8 cellular contexts compared by ENCODE assay signal in the genomic region with DNA sequence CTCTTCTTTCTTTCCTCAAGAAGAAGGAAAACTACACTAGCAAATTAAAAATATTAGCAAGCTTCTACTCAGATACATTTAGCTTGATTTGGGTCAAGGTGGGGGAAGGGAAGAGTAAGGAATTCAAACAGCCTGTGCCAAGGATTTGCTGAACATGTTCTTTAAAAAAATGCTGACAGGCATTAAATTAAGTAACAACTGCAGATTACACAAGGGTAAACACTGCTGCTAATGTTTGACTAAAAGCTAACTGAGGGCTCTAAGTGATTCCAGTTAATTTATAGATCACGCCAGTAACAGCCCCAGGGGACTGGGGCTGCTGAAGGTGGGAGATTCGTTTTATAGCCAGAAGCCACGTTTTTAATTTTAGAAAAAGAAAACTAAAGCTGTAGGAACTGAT.
DNase-seq lines count a peak whose midpoint lies in the region; ATAC-seq lines count a peak whose summit lies in the region.

No MANE protein-coding gene starts in this region.

- no peak overlapping the region for H3K4me3 Mint-ChIP-seq in activated CD4-positive, alpha-beta T cell treated with anti-CD3 and anti-CD28 coated beads, Interleukin-2, amount 10 ng/mL, durations not matched to agents 24 days and 14 days

- ATAC-seq in Right ventricle myocardium superior (ENCODE audit: poor library complexity) (peak; percentile 81), HG02610 (IDR thresholded peaks at IDR 0.05; ENCODE audit: unreplicated experiment) (no peak), HG02571 (IDR thresholded peaks at IDR 0.05; ENCODE audit: unreplicated experiment) (no peak), HG02798 (IDR thresholded peaks at IDR 0.05; ENCODE audit: poor library complexity, unreplicated experiment) (no peak)

- H3K27me3 Mint-ChIP-seq in activated CD4-positive, alpha-beta T cell treated with anti-CD3 and anti-CD28 coated beads, Interleukin-2, amount 10 ng/mL, durations not matched to agents 24 days and 14 days, result peaks cover 10% of the 10 kb centered on the region

- intact Hi-C loops in Right ventricle myocardium superior (cut with DNase I) (loop anchor here (10.0 kb wide), 3 partner anchors 137 to 537 kb away; no protein-coding TSS in a partner anchor), cardiac septum (cut with DNase I) (no loop called here)
- intact Hi-C loops in activated CD4-positive, alpha-beta T cell treated with anti-CD3 and anti-CD28 coated beads, Interleukin-2, amount 10 ng/mL, durations not matched to agents 24 days and 14 days (cut with micrococcal nuclease), result no loop called here

- DNase-seq in Right ventricle myocardium superior (no peak), cardiac septum (ENCODE audit: low spot score) (no peak), fibroblast of gingiva (ENCODE audit: low read depth) (peak; percentile 68), mucosa of gallbladder (ENCODE audit: low spot score) (peak; percentile 53)
- no peak for DNase-seq in activated CD4-positive, alpha-beta T cell treated with anti-CD3 and anti-CD28 coated beads, Interleukin-2, amount 10 ng/mL, durations not matched to agents 24 days and 14 days

- H3K9me3 Mint-ChIP-seq in activated CD4-positive, alpha-beta T cell treated with anti-CD3 and anti-CD28 coated beads, Interleukin-2, amount 10 ng/mL, durations not matched to agents 24 days and 14 days, result no peaks in the 10 kb centered on the region

- no peak overlapping the region for H3K27ac Mint-ChIP-seq in activated CD4-positive, alpha-beta T cell treated with anti-CD3 and anti-CD28 coated beads, Interleukin-2, amount 10 ng/mL, durations not matched to agents 24 days and 14 days

- peaks cover 17% of the 10 kb centered on the region for H3K4me1 Mint-ChIP-seq in activated CD4-positive, alpha-beta T cell treated with anti-CD3 and anti-CD28 coated beads, Interleukin-2, amount 10 ng/mL, durations not matched to agents 24 days and 14 days

- H3K36me3 Mint-ChIP-seq in activated CD4-positive, alpha-beta T cell treated with anti-CD3 and anti-CD28 coated beads, Interleukin-2, amount 10 ng/mL, durations not matched to agents 24 days and 14 days (ENCODE audit: low read depth), result no peaks in the 10 kb centered on the region

Comparison
In these comparisons a context has a peak if more than half of its experiments do, and no peak if none do; other contexts are left out.
1. DNase-seq: peak in fibroblast of gingiva (single experiment) and mucosa of gallbladder (single experiment); none in Right ventricle myocardium superior (single experiment), cardiac septum (single experiment) and activated CD4-positive, alpha-beta T cell treated with anti-CD3 and anti-CD28 coated beads, Interleukin-2, amount 10 ng/mL, durations not matched to agents 24 days and 14 days (single experiment).